In the genomic region with DNA sequence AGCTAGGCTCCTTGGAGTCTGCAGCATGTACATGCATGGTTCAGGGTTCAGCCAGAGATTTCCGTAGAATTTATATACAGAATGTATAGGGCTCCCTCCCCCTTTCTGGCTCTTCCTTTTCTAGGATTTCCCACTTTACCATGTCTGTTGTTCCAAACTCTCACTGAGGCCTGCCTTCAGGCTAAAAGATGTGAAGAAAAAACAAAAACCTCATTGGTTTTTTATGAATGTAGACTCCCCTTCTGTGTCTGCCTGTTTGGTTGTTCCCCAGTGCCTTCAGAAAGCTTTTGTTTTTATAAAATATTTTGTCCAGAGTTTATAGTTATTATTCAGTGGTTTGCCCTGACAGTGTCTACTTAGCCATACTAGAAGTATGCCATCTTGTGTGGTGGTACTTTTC, we compare ENCODE assay signal across 10 cellular contexts. TPM values are rescaled to one million over a fixed set of nuclear protein-coding genes. Genes with fewer than 3 reads are reported as not detected.
DNase-seq lines count a peak whose midpoint lies in the region; ATAC-seq and TF ChIP-seq lines count a peak whose summit lies in the region.
"Had no signal": no experiment of that assay in that cellular context is flagged by ENCODE, and none has a peak within 500 bp of the region (broad histone marks: within the 10 kb centered on the region; RNA-seq: fewer than 3 reads in every experiment).

No MANE protein-coding gene starts in this region.

- peak overlapping the region; percentile 95 for H3K4me3 Mint-ChIP-seq in activated CD4-positive, alpha-beta T cell treated with anti-CD3 and anti-CD28 coated beads, Interleukin-2, amount 10 ng/mL, durations not matched to agents 24 days and 14 days
- H3K4me3 Mint-ChIP-seq in activated T-helper 1 cell treated with anti-CD3 and anti-CD28 coated beads, Interleukin-12 subunit alpha, Interleukin-12 subunit beta, Interleukin-2, Interleukin-4 antibody, amounts not matched to agents 30 ng/mL and 10 ng/mL and 1 ng/mL, durations not matched to agents 14 hours and 24 hours and 36 hours = peak overlapping the region; percentile 95
- peak overlapping the region; percentile 68 to 99 for H3K4me3 Mint-ChIP-seq in stimulated activated naive B cell treated with anti-CD40 and anti-IgM and Interleukin-4, amounts not matched to agents 10 μg/mL and 1 μg/mL and 100 μg/mL, for 72 hours

- WGBS in hepatocyte (ENCODE audit: low lambda C conversion rate, missing lambda C conversion rate) = 45% methylated on average over 1 of the region's 1 CpG

- no peaks in the 10 kb centered on the region for H3K27me3 Mint-ChIP-seq in activated CD4-positive, alpha-beta T cell treated with anti-CD3 and anti-CD28 coated beads, Interleukin-2, amount 10 ng/mL, durations not matched to agents 24 days and 14 days
- no peaks in the 10 kb centered on the region for H3K27me3 Mint-ChIP-seq in activated T-helper 1 cell treated with anti-CD3 and anti-CD28 coated beads, Interleukin-12 subunit alpha, Interleukin-12 subunit beta, Interleukin-2, Interleukin-4 antibody, amounts not matched to agents 30 ng/mL and 10 ng/mL and 1 ng/mL, durations not matched to agents 14 hours and 24 hours and 36 hours (ENCODE audit: insufficient read depth)
- H3K27me3 Mint-ChIP-seq in stimulated activated naive B cell treated with anti-CD40 and anti-IgM and Interleukin-4, amounts not matched to agents 10 μg/mL and 1 μg/mL and 100 μg/mL, for 72 hours = no peaks in the 10 kb centered on the region

- no peaks in the 10 kb centered on the region for H3K9me3 ChIP-seq in hepatocyte (ENCODE audit: low read depth)

- no peaks in the 10 kb centered on the region for H3K27me3 ChIP-seq in hepatocyte

- intact Hi-C loops in activated CD4-positive, alpha-beta T cell treated with anti-CD3 and anti-CD28 coated beads, Interleukin-2, amount 10 ng/mL, durations not matched to agents 24 days and 14 days (cut with micrococcal nuclease) = loop anchor here (5.0 kb wide), 1 partner anchor 371 kb away; a partner anchor contains a TSS
- intact Hi-C loops in activated T-helper 1 cell treated with anti-CD3 and anti-CD28 coated beads, Interleukin-12 subunit alpha, Interleukin-12 subunit beta, Interleukin-2, Interleukin-4 antibody, amounts not matched to agents 30 ng/mL and 10 ng/mL and 1 ng/mL, durations not matched to agents 14 hours and 24 hours and 36 hours (cut with micrococcal nuclease) = no loop called here

- peaks cover 61% of the 10 kb centered on the region for H3K4me1 ChIP-seq in hepatocyte (ENCODE audit: insufficient read depth)

- H3K4me3 ChIP-seq in hepatocyte = peak overlapping the region; percentile 7

- peaks cover 65% of the 10 kb centered on the region for H3K4me1 Mint-ChIP-seq in activated CD4-positive, alpha-beta T cell treated with anti-CD3 and anti-CD28 coated beads, Interleukin-2, amount 10 ng/mL, durations not matched to agents 24 days and 14 days
- peaks cover 81% of the 10 kb centered on the region for H3K4me1 Mint-ChIP-seq in activated T-helper 1 cell treated with anti-CD3 and anti-CD28 coated beads, Interleukin-12 subunit alpha, Interleukin-12 subunit beta, Interleukin-2, Interleukin-4 antibody, amounts not matched to agents 30 ng/mL and 10 ng/mL and 1 ng/mL, durations not matched to agents 14 hours and 24 hours and 36 hours (ENCODE audit: low read depth)
- H3K4me1 Mint-ChIP-seq in stimulated activated naive B cell treated with anti-CD40 and anti-IgM and Interleukin-4, amounts not matched to agents 10 μg/mL and 1 μg/mL and 100 μg/mL, for 72 hours = peaks cover 39 to 69% of the 10 kb centered on the region in 2 donors

- DNase-seq in activated CD4-positive, alpha-beta T cell treated with anti-CD3 and anti-CD28 coated beads, Interleukin-2, amount 10 ng/mL, durations not matched to agents 24 days and 14 days = peak; percentile 53
- no peak for DNase-seq in activated CD4-positive, alpha-beta T cell treated with anti-CD3 and anti-CD28 coated beads for 48 hours
- no peak for DNase-seq in activated T-helper 1 cell treated with anti-CD3 and anti-CD28 coated beads, Interleukin-12 subunit alpha, Interleukin-12 subunit beta, Interleukin-2, Interleukin-4 antibody, amounts not matched to agents 30 ng/mL and 10 ng/mL and 1 ng/mL, durations not matched to agents 14 hours and 24 hours and 36 hours (ENCODE audit: low spot score)
- DNase-seq in hepatocyte (ENCODE audit: low spot score) = no peak
- DNase-seq in stimulated activated naive B cell treated with anti-CD40 and anti-IgM and Interleukin-4, amounts not matched to agents 10 μg/mL and 1 μg/mL and 100 μg/mL, for 72 hours = no peak
- DNase-seq in kidney tubule cell (ENCODE audit: low spot score) = no peak
- no peak for DNase-seq in AG20443 (ENCODE audit: low spot score)
- no peak for DNase-seq in DMS153 (lab: John Stamatoyannopoulos, UW)
- DNase-seq: NCI-H2081, nucleus accumbens had no signal

- H3K36me3 ChIP-seq in hepatocyte (replicated peaks; ENCODE audit: insufficient read depth, low read depth) = no peaks in the 10 kb centered on the region

- TF ChIP-seq CTCF in hepatocyte (IDR thresholded peaks at IDR 0.05; ENCODE audit: poor library complexity) = no peak

- H3K79me2 ChIP-seq in hepatocyte = peaks cover 84% of the 10 kb centered on the region

- H3K9me2 ChIP-seq in hepatocyte (replicated peaks; ENCODE audit: insufficient read depth) = no peaks in the 10 kb centered on the region

- peak overlapping the region; percentile 98 for H3K27ac Mint-ChIP-seq in activated CD4-positive, alpha-beta T cell treated with anti-CD3 and anti-CD28 coated beads, Interleukin-2, amount 10 ng/mL, durations not matched to agents 24 days and 14 days
- H3K27ac Mint-ChIP-seq in activated T-helper 1 cell treated with anti-CD3 and anti-CD28 coated beads, Interleukin-12 subunit alpha, Interleukin-12 subunit beta, Interleukin-2, Interleukin-4 antibody, amounts not matched to agents 30 ng/mL and 10 ng/mL and 1 ng/mL, durations not matched to agents 14 hours and 24 hours and 36 hours = peak overlapping the region; percentile 98
- H3K27ac Mint-ChIP-seq in stimulated activated naive B cell treated with anti-CD40 and anti-IgM and Interleukin-4, amounts not matched to agents 10 μg/mL and 1 μg/mL and 100 μg/mL, for 72 hours = no peak overlapping the region

- H3K4me2 ChIP-seq in hepatocyte = peak overlapping the region; percentile 84

- H3K36me3 Mint-ChIP-seq in activated CD4-positive, alpha-beta T cell treated with anti-CD3 and anti-CD28 coated beads, Interleukin-2, amount 10 ng/mL, durations not matched to agents 24 days and 14 days (ENCODE audit: low read depth) = peaks cover 62% of the 10 kb centered on the region
- peaks cover 57% of the 10 kb centered on the region for H3K36me3 Mint-ChIP-seq in activated T-helper 1 cell treated with anti-CD3 and anti-CD28 coated beads, Interleukin-12 subunit alpha, Interleukin-12 subunit beta, Interleukin-2, Interleukin-4 antibody, amounts not matched to agents 30 ng/mL and 10 ng/mL and 1 ng/mL, durations not matched to agents 14 hours and 24 hours and 36 hours (ENCODE audit: low read depth)
- H3K36me3 Mint-ChIP-seq in stimulated activated naive B cell treated with anti-CD40 and anti-IgM and Interleukin-4, amounts not matched to agents 10 μg/mL and 1 μg/mL and 100 μg/mL, for 72 hours = peaks cover 27 to 38% of the 10 kb centered on the region in 2 donors

- H3K9me3 Mint-ChIP-seq in activated CD4-positive, alpha-beta T cell treated with anti-CD3 and anti-CD28 coated beads, Interleukin-2, amount 10 ng/mL, durations not matched to agents 24 days and 14 days = no peaks in the 10 kb centered on the region
- no peaks in the 10 kb centered on the region for H3K9me3 Mint-ChIP-seq in activated T-helper 1 cell treated with anti-CD3 and anti-CD28 coated beads, Interleukin-12 subunit alpha, Interleukin-12 subunit beta, Interleukin-2, Interleukin-4 antibody, amounts not matched to agents 30 ng/mL and 10 ng/mL and 1 ng/mL, durations not matched to agents 14 hours and 24 hours and 36 hours
- no peaks in the 10 kb centered on the region for H3K9me3 Mint-ChIP-seq in stimulated activated naive B cell treated with anti-CD40 and anti-IgM and Interleukin-4, amounts not matched to agents 10 μg/mL and 1 μg/mL and 100 μg/mL, for 72 hours

- no peak overlapping the region for H2AFZ ChIP-seq in hepatocyte

- ATAC-seq in stimulated activated naive B cell treated with anti-CD40 and anti-IgM and Interleukin-4, amounts not matched to agents 10 μg/mL and 1 μg/mL and 100 μg/mL, for 72 hours (replicated peaks) = no peak

- peak overlapping the region; percentile 31 for H3K27ac ChIP-seq in hepatocyte

- peaks cover 76% of the 10 kb centered on the region for H4K20me1 ChIP-seq in hepatocyte (ENCODE audit: insufficient read depth, poor library complexity, severe bottlenecking)

RNA-seq across cellular contexts. Expression of a gene that starts 3.6 kb away (rescaled TPM):
- 357 and 360 TPM in 2 replicates for total RNA-seq in activated CD4-positive, alpha-beta T cell treated with anti-CD3 and anti-CD28 coated beads, Interleukin-2, amount 10 ng/mL, durations not matched to agents 24 days and 14 days
- 381 and 391 TPM in 2 replicates for total RNA-seq in activated T-helper 1 cell treated with anti-CD3 and anti-CD28 coated beads, Interleukin-12 subunit alpha, Interleukin-12 subunit beta, Interleukin-2, Interleukin-4 antibody, amounts not matched to agents 30 ng/mL and 10 ng/mL and 1 ng/mL, durations not matched to agents 14 hours and 24 hours and 36 hours
- total RNA-seq in hepatocyte = 170 and 178 TPM in 2 replicates
- polyA plus RNA-seq in hepatocyte = 233 and 238 TPM in 2 replicates

RNA-seq across cellular contexts. Expression of a gene that starts 30.5 kb away (rescaled TPM):
- 60.8 TPM in 2 replicates for total RNA-seq in activated CD4-positive, alpha-beta T cell treated with anti-CD3 and anti-CD28 coated beads, Interleukin-2, amount 10 ng/mL, durations not matched to agents 24 days and 14 days
- 61.3 and 62.2 TPM in 2 replicates for total RNA-seq in activated T-helper 1 cell treated with anti-CD3 and anti-CD28 coated beads, Interleukin-12 subunit alpha, Interleukin-12 subunit beta, Interleukin-2, Interleukin-4 antibody, amounts not matched to agents 30 ng/mL and 10 ng/mL and 1 ng/mL, durations not matched to agents 14 hours and 24 hours and 36 hours
- total RNA-seq in hepatocyte = 28.5 and 29.2 TPM in 2 replicates
- 34.3 and 39.7 TPM in 2 replicates for polyA plus RNA-seq in hepatocyte
